ENCODE assay signal across 3 cellular contexts in the genomic region with DNA sequence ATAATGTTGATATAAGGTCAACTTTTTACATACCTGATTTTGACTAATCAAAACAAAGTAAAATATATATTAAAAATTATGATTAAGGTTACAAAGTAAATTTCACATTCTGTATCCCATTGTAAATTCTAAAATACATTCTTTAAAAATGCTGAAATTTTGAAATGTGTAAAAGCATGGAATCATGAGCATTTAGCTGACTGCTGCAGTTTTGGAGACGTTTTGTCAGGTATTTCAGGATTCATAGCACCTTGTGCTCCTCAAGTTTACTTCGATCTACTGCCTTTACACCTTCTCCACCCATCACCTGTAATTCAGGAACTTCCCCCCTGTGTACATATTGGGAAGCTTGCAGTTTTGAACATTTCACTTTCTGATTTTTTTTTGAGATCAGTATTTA.
TF ChIP-seq lines count a peak whose summit lies in the region.

No MANE protein-coding gene starts in this region.

TF ChIP-seq in HepG2, 621 proteins besides CTCF, POLR2A, EP300 and RAD21:
- TF ChIP-seq MAFK (conservative IDR thresholded peaks at IDR 0.05 in 1 of 2, IDR thresholded peaks at IDR 0.05 in 1 of 2; ENCODE audit: low read length in 2 of 2) (peak; percentile 34 to 78; a peak in 3 of 4 replicates), MAFF (IDR thresholded peaks at IDR 0.05; ENCODE audit: low read depth, low read length) (peak; percentile 33; the same call in 1 of the 2 replicates), ZNF570 (CRISPR knock-in tag; IDR thresholded peaks at IDR 0.05; ENCODE audit: borderline replicate concordance) (no peak), SRY (CRISPR knock-in tag; IDR thresholded peaks at IDR 0.05) (no peak), ZBTB1 (CRISPR knock-in tag; IDR thresholded peaks at IDR 0.05; ENCODE audit: borderline replicate concordance) (no peak), ZNF768 (CRISPR knock-in tag; IDR thresholded peaks at IDR 0.05) (no peak)

TF ChIP-seq in A549, 52 proteins besides CTCF, POLR2A, EP300 and RAD21:
- TF ChIP-seq MAFK (IDR thresholded peaks at IDR 0.05; ENCODE audit: partially characterized antibody) (peak; percentile 19), EHMT2 (IDR thresholded peaks at IDR 0.05; ENCODE audit: low read depth) (no peak)

TF ChIP-seq in IMR-90, 13 proteins besides CTCF, POLR2A, EP300 and RAD21:
- TF ChIP-seq RCOR1 (IDR thresholded peaks at IDR 0.05; ENCODE audit: insufficient replicate concordance, low read length), result no peak
- TF ChIP-seq RFX5 (IDR thresholded peaks at IDR 0.05; ENCODE audit: low read depth, low read length), result no peak
- TF ChIP-seq FOS (IDR thresholded peaks at IDR 0.05; ENCODE audit: low read depth, low read length), result no peak
- peak; percentile 54 for TF ChIP-seq MAFK (IDR thresholded peaks at IDR 0.05; ENCODE audit: low read depth, low read length)
- TF ChIP-seq BHLHE40 (IDR thresholded peaks at IDR 0.05; ENCODE audit: low read depth, low read length), result no peak
- TF ChIP-seq MAZ (IDR thresholded peaks at IDR 0.05; ENCODE audit: borderline replicate concordance, low read depth, low read length), result no peak
